ENCODE assay signal across 17 cellular contexts in the genomic region with DNA sequence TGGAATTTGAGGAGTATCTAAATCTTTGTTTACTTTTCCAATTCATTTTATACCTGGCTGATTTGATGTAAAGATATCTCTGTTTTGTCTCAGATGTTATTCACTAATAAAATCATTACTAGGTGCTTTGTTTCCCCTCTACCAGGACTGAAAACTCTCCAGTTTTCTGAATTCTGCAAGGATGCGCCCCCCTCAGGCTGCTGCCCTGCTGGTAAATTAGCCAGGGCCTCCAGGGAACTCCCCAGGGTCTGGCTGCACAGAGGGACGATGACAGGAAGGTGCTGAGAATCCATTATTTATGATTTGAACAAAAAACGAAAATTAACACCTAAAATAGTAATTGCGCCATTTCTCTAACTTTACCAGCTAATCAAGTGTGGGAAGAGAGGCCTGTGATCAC.
DNase-seq lines count a peak whose midpoint lies in the region; TF ChIP-seq lines count a peak whose summit lies in the region.
"Had no signal": no experiment of that assay in that cellular context is flagged by ENCODE, and none has a peak within 500 bp of the region (broad histone marks: within the 10 kb centered on the region; RNA-seq: fewer than 3 reads in every experiment).

No MANE protein-coding gene starts in this region.

- H3K79me2 ChIP-seq in SU-DHL-6 (ENCODE audit: insufficient read depth, low read length) = no peaks in the 10 kb centered on the region

- no peak for TF ChIP-seq CTCF in SU-DHL-6 (IDR thresholded peaks at IDR 0.05; ENCODE audit: insufficient read depth, low read length, poor library complexity, severe bottlenecking)
- TF ChIP-seq CTCF in glutamatergic neuron (IDR thresholded peaks at IDR 0.05; ENCODE audit: partially characterized antibody, unreplicated experiment) = no peak
- no peak for TF ChIP-seq CTCF in WERI-Rb-1 (IDR thresholded peaks at IDR 0.05; ENCODE audit: low read depth, low read length)
- no peak for TF ChIP-seq CTCF in breast epithelium (IDR thresholded peaks at IDR 0.05)
- no peak for TF ChIP-seq CTCF in mesothelial cell of epicardium (IDR thresholded peaks at IDR 0.05; ENCODE audit: unreplicated experiment)

- no peak overlapping the region for H3K4me2 ChIP-seq in SU-DHL-6 (ENCODE audit: low read depth, low read length, poor library complexity, severe bottlenecking)
- H3K4me2 ChIP-seq: KMS-11 had no signal

- no peaks in the 10 kb centered on the region for H3F3A ChIP-seq in SU-DHL-6 (ENCODE audit: insufficient read depth)

- H3K27me3 Mint-ChIP-seq in glutamatergic neuron (ENCODE audit: unreplicated experiment) = no peaks in the 10 kb centered on the region
- peaks cover 33% of the 10 kb centered on the region for H3K27me3 Mint-ChIP-seq in mesothelial cell of epicardium (ENCODE audit: low read depth)
- H3K27me3 Mint-ChIP-seq: CD8-positive, alpha-beta memory T cell had no signal

- H3K9me2 ChIP-seq in SU-DHL-6 (replicated peaks; ENCODE audit: insufficient read depth, low read length) = no peaks in the 10 kb centered on the region

- H3K27ac Mint-ChIP-seq in glutamatergic neuron (ENCODE audit: unreplicated experiment) (no peak overlapping the region), mesothelial cell of epicardium (no peak overlapping the region)
- H3K27ac Mint-ChIP-seq: B cell; CD8-positive, alpha-beta memory T cell had no signal

- H3K36me3 ChIP-seq in H7 (replicated peaks; ENCODE audit: control insufficient read depth, insufficient read depth, low read length) = no peaks in the 10 kb centered on the region
- H3K36me3 ChIP-seq in SU-DHL-6 (ENCODE audit: low read length) = no peaks in the 10 kb centered on the region
- no peaks in the 10 kb centered on the region for H3K36me3 ChIP-seq in WERI-Rb-1
- no peaks in the 10 kb centered on the region for H3K36me3 ChIP-seq in breast epithelium

- intact Hi-C loops in breast epithelium (cut with DNase I; ENCODE audit: low total_unique reads) = no loop called here

- H3K36me3 Mint-ChIP-seq in glutamatergic neuron (ENCODE audit: unreplicated experiment) = no peaks in the 10 kb centered on the region
- H3K36me3 Mint-ChIP-seq in mesothelial cell of epicardium = no peaks in the 10 kb centered on the region
- H3K36me3 Mint-ChIP-seq: CD8-positive, alpha-beta memory T cell had no signal

- peak overlapping the region; percentile 43 for H2AFZ ChIP-seq in SU-DHL-6 (ENCODE audit: low read depth, low read length, severe bottlenecking)

- H3K9me3 ChIP-seq in SU-DHL-6 (ENCODE audit: insufficient read depth, low read length) (no peaks in the 10 kb centered on the region), WERI-Rb-1 (ENCODE audit: severe bottlenecking) (no peaks in the 10 kb centered on the region), breast epithelium (peaks cover 2 to 5% of the 10 kb centered on the region in 2 donors)

- H4K20me1 ChIP-seq in SU-DHL-6 (ENCODE audit: low read depth, low read length) = no peaks in the 10 kb centered on the region

- no peaks in the 10 kb centered on the region for H3K4me1 ChIP-seq in breast epithelium

- DNase-seq in H7 (peak; percentile 32), glutamatergic neuron (peak; percentile 32), WERI-Rb-1 (no peak), SHP77 treated with DMSO at 0.1 percent for 48 hours (lab: John Stamatoyannopoulos, UW) (no peak), breast epithelium (ENCODE audit: low spot score in 2 of 2) (no peak), mesothelial cell of epicardium (ENCODE audit: low spot score in 2 of 2, unreplicated experiment in 2 of 2) (no peak)
- DNase-seq: CD8-positive, alpha-beta memory T cell; GF-D8; NCI-H1436; NCI-H2029; NCI-H2171 treated with DMSO at 0.1 percent for 48 hours; NCI-H510A; NCI-H774; Right ventricle myocardium superior had no signal

- no peaks in the 10 kb centered on the region for H3K27me3 ChIP-seq in H7 (ENCODE audit: control insufficient read depth, insufficient read depth, low read length)
- no peaks in the 10 kb centered on the region for H3K27me3 ChIP-seq in SU-DHL-6 (ENCODE audit: low read length)
- peaks cover 52% of the 10 kb centered on the region for H3K27me3 ChIP-seq in WERI-Rb-1 (ENCODE audit: insufficient read depth, low read depth, severe bottlenecking)
- H3K27me3 ChIP-seq in breast epithelium = no peaks in the 10 kb centered on the region

- H3K4me3 Mint-ChIP-seq in glutamatergic neuron (ENCODE audit: unreplicated experiment) (no peak overlapping the region), mesothelial cell of epicardium (no peak overlapping the region)
- H3K4me3 Mint-ChIP-seq: B cell; CD8-positive, alpha-beta memory T cell had no signal

- H3K4me1 Mint-ChIP-seq in glutamatergic neuron (ENCODE audit: low read depth, unreplicated experiment) = peaks cover 5% of the 10 kb centered on the region
- no peaks in the 10 kb centered on the region for H3K4me1 Mint-ChIP-seq in mesothelial cell of epicardium
- H3K4me1 Mint-ChIP-seq: B cell; CD8-positive, alpha-beta memory T cell had no signal

- no peak overlapping the region for H3K4me3 ChIP-seq in H7 (ENCODE audit: insufficient read depth, low read depth, low read length)
- no peak overlapping the region for H3K4me3 ChIP-seq in SU-DHL-6 (ENCODE audit: insufficient read depth, low read length, poor library complexity, severe bottlenecking)
- H3K4me3 ChIP-seq in WERI-Rb-1 (ENCODE audit: low read depth, low read length) = no peak overlapping the region
- no peak overlapping the region for H3K4me3 ChIP-seq in breast epithelium

- H3K9me3 Mint-ChIP-seq in glutamatergic neuron (ENCODE audit: unreplicated experiment) (peaks cover 1% of the 10 kb centered on the region), mesothelial cell of epicardium (no peaks in the 10 kb centered on the region)

- H3K9ac ChIP-seq in SU-DHL-6 (ENCODE audit: low read length) = no peak overlapping the region
- H3K9ac ChIP-seq: KMS-11 had no signal

- no peak for TF ChIP-seq POLR2A in breast epithelium (IDR thresholded peaks at IDR 0.05)

- no peak overlapping the region for H3K27ac ChIP-seq in SU-DHL-6 (ENCODE audit: low read depth, low read length)
- H3K27ac ChIP-seq in WERI-Rb-1 = no peak overlapping the region
- no peak overlapping the region for H3K27ac ChIP-seq in breast epithelium
- H3K27ac ChIP-seq: KMS-11 had no signal

Comparison
In these comparisons a context has a peak if more than half of its experiments do, and no peak if none do; other contexts are left out.
1. DNase-seq: peak in H7 (single experiment) and glutamatergic neuron (single experiment); none in WERI-Rb-1 (single experiment), SHP77 treated with DMSO at 0.1 percent for 48 hours (single experiment), breast epithelium (0 of 2) and mesothelial cell of epicardium (0 of 2).